In the genomic region with DNA sequence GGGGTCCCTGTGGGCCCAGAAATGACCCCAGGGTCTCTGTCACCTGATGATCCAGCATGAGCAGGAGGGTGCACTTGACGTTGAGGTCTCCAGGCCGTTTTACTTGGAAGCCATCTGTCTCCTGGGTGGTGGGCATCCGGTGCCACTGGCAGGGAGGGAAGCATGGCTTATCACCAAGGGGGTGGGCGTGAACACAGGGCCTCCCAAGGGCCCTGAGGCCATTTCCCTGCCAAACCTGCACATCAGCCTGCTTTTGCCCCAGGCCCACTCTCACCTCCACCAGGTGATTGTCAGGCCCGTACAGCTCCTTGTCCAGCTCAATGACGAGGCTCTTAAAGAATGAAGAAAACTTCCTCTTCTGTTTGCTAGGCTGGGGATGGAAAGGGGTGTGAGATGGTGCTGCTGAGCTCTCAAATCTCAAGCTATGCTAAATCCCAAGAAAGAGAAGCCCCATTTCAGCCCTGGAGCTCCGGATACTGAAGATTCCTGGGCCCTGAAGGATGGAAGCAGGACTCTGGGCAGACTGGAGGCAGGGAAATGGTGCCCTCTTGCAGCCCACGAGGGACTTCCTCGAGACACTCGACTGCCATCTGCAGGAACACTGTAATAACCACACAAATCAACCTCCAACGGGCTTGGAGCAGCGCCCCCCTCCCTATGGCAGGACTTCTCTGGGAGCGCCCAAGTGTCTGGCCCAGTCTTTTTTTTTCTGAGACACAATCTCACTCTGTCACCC, we compare ENCODE assay signal across 8 cellular contexts. TPM values are rescaled to one million over a fixed set of nuclear protein-coding genes. Genes with fewer than 3 reads are reported as not detected.
A peak's percentile ranks its signal among the peaks of the same experiment; 100 is the strongest.
DNase-seq lines count a peak whose midpoint lies in the region; ATAC-seq and TF ChIP-seq lines count a peak whose summit lies in the region.

No MANE protein-coding gene starts in this region.

- peak overlapping the region; percentile 56; the same call in 1 of the 2 replicates for H3K27ac Mint-ChIP-seq in GM23338

- H3K79me2 ChIP-seq in DND-41 (ENCODE audit: insufficient read depth, low read length) (peaks cover 48% of the 10 kb centered on the region), GM23338 (replicated peaks; ENCODE audit: insufficient read depth) (peaks cover 24% of the 10 kb centered on the region)

- no peak overlapping the region for H3K4me3 ChIP-seq in DND-41 (ENCODE audit: low read depth in 1 of 2, low read length in 2 of 2)
- H3K4me3 ChIP-seq in GM23338 = no peak overlapping the region
- H3K4me3 ChIP-seq in brain microvascular endothelial cell (ENCODE audit: low read depth, low read length) = no peak overlapping the region
- no peak overlapping the region for H3K4me3 ChIP-seq in kidney epithelial cell (ENCODE audit: low read depth, low read length)

- H3K36me3 ChIP-seq in DND-41 (ENCODE audit: insufficient read depth, low read length) (peaks cover 92% of the 10 kb centered on the region), GM23338 (ENCODE audit: insufficient read depth) (peaks cover 28% of the 10 kb centered on the region), brain microvascular endothelial cell (replicated peaks) (peaks cover 60% of the 10 kb centered on the region), kidney epithelial cell (ENCODE audit: control insufficient read depth, insufficient read depth, low read length) (peaks cover 7% of the 10 kb centered on the region)

- H3K4me2 ChIP-seq in DND-41 (ENCODE audit: insufficient read depth, low read length) (no peak overlapping the region), GM23338 (no peak overlapping the region)

- ATAC-seq in DND-41 (ENCODE audit: insufficient read depth, low read depth) = peak; percentile 75
- peak; percentile 69 for ATAC-seq in GM23338
- no peak for ATAC-seq in sciatic nerve

- H4K20me1 ChIP-seq in DND-41 (ENCODE audit: insufficient read depth, low read length) = peaks cover 46% of the 10 kb centered on the region
- H4K20me1 ChIP-seq in GM23338 (replicated peaks; ENCODE audit: insufficient read depth) = peaks cover 6% of the 10 kb centered on the region

- peaks cover 18% of the 10 kb centered on the region for H3K4me1 ChIP-seq in DND-41 (ENCODE audit: insufficient read depth, low read length)
- H3K4me1 ChIP-seq in GM23338 (ENCODE audit: insufficient read depth) = peaks cover 14% of the 10 kb centered on the region; the same call in 1 of the 2 replicates

- H3K27me3 ChIP-seq in DND-41 (ENCODE audit: insufficient read depth, low read length, poor library complexity) (no peaks in the 10 kb centered on the region), GM23338 (ENCODE audit: insufficient read depth) (no peaks in the 10 kb centered on the region), brain microvascular endothelial cell (replicated peaks) (no peaks in the 10 kb centered on the region), kidney epithelial cell (ENCODE audit: control insufficient read depth, insufficient read depth, low read length) (no peaks in the 10 kb centered on the region)

- TF ChIP-seq CTCF in DND-41 (IDR thresholded peaks at IDR 0.05; ENCODE audit: borderline replicate concordance, extremely low read depth, low read length, poor library complexity, severe bottlenecking) (peak; percentile 69), GM23338 (conservative IDR thresholded peaks at IDR 0.05; ENCODE audit: low read depth in 2 of 2) (peak; percentile 64 to 83), brain microvascular endothelial cell (IDR thresholded peaks at IDR 0.05; ENCODE audit: low read depth, low read length, missing control alignments) (peak; percentile 65), kidney epithelial cell (IDR thresholded peaks at IDR 0.05; ENCODE audit: insufficient read depth, low read length, poor library complexity, severe bottlenecking) (peak; percentile 80)

- H3K9me3 ChIP-seq in DND-41 (ENCODE audit: insufficient read depth, low read length, severe bottlenecking) = no peaks in the 10 kb centered on the region

- intact Hi-C loops in sciatic nerve (cut with DNase I) = no loop called here

- DNase-seq in DND-41 (peak; percentile 68), GM23338 (ENCODE audit: low spot score) (peak; percentile 90), NCI-H128 (lab: John Stamatoyannopoulos, UW; ENCODE audit: unreplicated experiment) (peak; percentile 15), T-helper 2 cell (peak in 4 of 5 experiments; percentile 31 to 77 (median 50)), brain microvascular endothelial cell (peak; percentile 72), kidney epithelial cell (ENCODE audit: low read depth) (no peak), sciatic nerve (ENCODE audit: low spot score) (no peak)
- DNase-seq in stimulated activated CD8-positive, alpha-beta memory T cell treated with anti-CD3 and anti-CD28 coated beads, Interleukin-4, amount 100 ng/mL, for 48 hours = peak; percentile 52

- no peak overlapping the region for H3K9ac ChIP-seq in DND-41 (ENCODE audit: low read depth, low read length)

- H2AFZ ChIP-seq in DND-41 (ENCODE audit: low read depth, low read length) (no peak overlapping the region), GM23338 (no peak overlapping the region)

- peaks cover 20% of the 10 kb centered on the region for H3K4me1 Mint-ChIP-seq in GM23338

- no peaks in the 10 kb centered on the region for H3K9me2 ChIP-seq in GM23338 (ENCODE audit: insufficient read depth)

- H3K27me3 Mint-ChIP-seq in GM23338 (ENCODE audit: insufficient read depth, low read depth, poor library complexity) = peaks cover 25% of the 10 kb centered on the region

- H3K4me3 Mint-ChIP-seq in GM23338 = no peak overlapping the region

- no peaks in the 10 kb centered on the region for H3K9me3 Mint-ChIP-seq in GM23338

- in situ Hi-C loops in brain microvascular endothelial cell (cut with HindIII; ENCODE audit: low pct_ligation_motif_present, low sequenced_read_pairs) = no loop called here

- H3F3A ChIP-seq in GM23338 (replicated peaks; ENCODE audit: low read depth) = peaks cover 13% of the 10 kb centered on the region; the same call in 1 of the 2 replicates

- H3K27ac ChIP-seq in DND-41 (ENCODE audit: low read length) (no peak overlapping the region), GM23338 (ENCODE audit: low read depth) (no peak overlapping the region), brain microvascular endothelial cell (no peak overlapping the region)

- peaks cover 74% of the 10 kb centered on the region for H3K36me3 Mint-ChIP-seq in GM23338 (ENCODE audit: low read depth)

RNA-seq across cellular contexts. Expression of gene FTSJ3, which starts 7.1 kb away (rescaled TPM):
- 48.4 and 61.5 TPM in 2 replicates for total RNA-seq in GM23338 (2014; rRNA removed; shearing (Covaris generic))
- polyA plus RNA-seq in GM23338 (2016; fragmentation: Nextera tagmentation; extraction: Ambion mirVana) = 28.1 and 29.2 TPM in 2 replicates
- 52.1 and 54.5 TPM in 2 replicates for total RNA-seq in kidney epithelial cell
- 41.9 TPM for total RNA-seq in sciatic nerve

RNA-seq across cellular contexts. Expression of gene PSMC5, which starts 7.4 kb away (rescaled TPM):
- total RNA-seq in GM23338 (2014; rRNA removed; shearing (Covaris generic)) = 93.1 and 105 TPM in 2 replicates
- 186 and 199 TPM in 2 replicates for polyA plus RNA-seq in GM23338 (2016; fragmentation: Nextera tagmentation; extraction: Ambion mirVana)
- total RNA-seq in kidney epithelial cell = 64.8 and 77.6 TPM in 2 replicates
- 77.1 TPM for total RNA-seq in sciatic nerve

RNA-seq across cellular contexts. Expression of gene SMARCD2, which starts 7.9 kb away (rescaled TPM):
- total RNA-seq in GM23338 (2014; rRNA removed; shearing (Covaris generic)) = 121 and 133 TPM in 2 replicates
- 34.9 and 36.4 TPM in 2 replicates for polyA plus RNA-seq in GM23338 (2016; fragmentation: Nextera tagmentation; extraction: Ambion mirVana)
- total RNA-seq in kidney epithelial cell = 78.7 and 107 TPM in 2 replicates
- 50.4 TPM for total RNA-seq in sciatic nerve

RNA-seq across cellular contexts. Expression of gene CSH2, which starts 38.9 kb away (rescaled TPM):
- total RNA-seq in GM23338 (2014; rRNA removed; shearing (Covaris generic)) = not detected in 2 replicates
- 0.37 and 0.43 TPM in 2 replicates for polyA plus RNA-seq in GM23338 (2016; fragmentation: Nextera tagmentation; extraction: Ambion mirVana)
- total RNA-seq in kidney epithelial cell (not detected in 2 replicates), sciatic nerve (not detected)

RNA-seq across cellular contexts. Expression of gene GH2, which starts 47.1 kb away (rescaled TPM):
- total RNA-seq in GM23338 (2014; rRNA removed; shearing (Covaris generic)) = 0.27 and 0.59 TPM in 2 replicates
- 2.3 TPM in 2 replicates for polyA plus RNA-seq in GM23338 (2016; fragmentation: Nextera tagmentation; extraction: Ambion mirVana)
- not detected in 2 replicates for total RNA-seq in kidney epithelial cell
- not detected for total RNA-seq in sciatic nerve

Comparison
In these comparisons a context has a peak if more than half of its experiments do, and no peak if none do; other contexts are left out.
1. DNase-seq: peak in DND-41 (single experiment), GM23338 (single experiment), NCI-H128 (single experiment), T-helper 2 cell (4 of 5), brain microvascular endothelial cell (single experiment) and stimulated activated CD8-positive, alpha-beta memory T cell treated with anti-CD3 and anti-CD28 coated beads, Interleukin-4, amount 100 ng/mL, for 48 hours (single experiment); none in kidney epithelial cell (single experiment) and sciatic nerve (single experiment).
2. Peak in every context shown above with its lines, with median percentiles within 50 percentile points of each other: CTCF ChIP-seq.